In the genomic region with DNA sequence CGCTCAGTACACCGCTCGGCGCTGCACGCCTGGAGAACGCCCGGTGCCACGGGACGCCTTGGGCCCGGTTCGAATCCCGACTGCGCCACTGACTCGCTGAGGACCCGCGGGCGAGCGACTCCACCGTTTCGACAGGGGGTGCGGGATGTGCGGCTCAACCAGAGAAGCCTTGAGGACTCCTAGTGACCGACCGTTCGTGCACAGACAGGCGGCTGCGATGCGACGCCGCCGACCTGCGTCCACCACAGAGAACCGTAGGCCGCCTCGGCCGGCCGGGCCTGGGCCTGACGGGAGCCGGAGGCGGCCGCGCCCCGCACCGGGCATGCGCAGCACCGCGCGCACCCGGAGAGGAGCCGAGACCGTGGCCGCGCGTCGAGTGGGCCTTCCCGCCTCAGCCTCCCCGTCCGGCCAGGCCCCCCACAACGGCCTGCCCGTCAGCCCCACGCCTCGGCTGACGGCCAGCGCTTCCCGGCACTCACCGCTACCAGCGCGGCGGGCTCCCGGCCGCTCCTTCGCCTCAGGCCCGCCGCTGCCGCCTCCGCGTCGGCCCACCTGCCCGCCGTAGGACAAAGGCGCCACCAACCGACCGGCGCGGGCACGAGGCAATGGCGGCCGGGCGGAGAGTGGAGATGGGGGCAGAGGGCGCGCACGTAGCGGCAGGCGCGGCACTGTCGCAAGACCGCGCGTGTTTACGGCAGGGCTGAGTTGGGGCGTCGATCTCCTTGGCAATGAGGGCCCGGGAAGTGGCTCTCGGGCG, we compare ENCODE assay signal across 1 cellular context.
A peak's percentile ranks its signal among the peaks of the same experiment; 100 is the strongest.
TF ChIP-seq lines count a peak whose summit lies in the region.

A gene (minus strand): TSS at position 625 of the 757 bp plus-strand sequence. CDS start 10,538 bp downstream, outside the sequence.

TF ChIP-seq in K562, 482 proteins besides CTCF, POLR2A, EP300 and RAD21 (continued from another document and continues in another):
- TF ChIP-seq, protein P1, sequence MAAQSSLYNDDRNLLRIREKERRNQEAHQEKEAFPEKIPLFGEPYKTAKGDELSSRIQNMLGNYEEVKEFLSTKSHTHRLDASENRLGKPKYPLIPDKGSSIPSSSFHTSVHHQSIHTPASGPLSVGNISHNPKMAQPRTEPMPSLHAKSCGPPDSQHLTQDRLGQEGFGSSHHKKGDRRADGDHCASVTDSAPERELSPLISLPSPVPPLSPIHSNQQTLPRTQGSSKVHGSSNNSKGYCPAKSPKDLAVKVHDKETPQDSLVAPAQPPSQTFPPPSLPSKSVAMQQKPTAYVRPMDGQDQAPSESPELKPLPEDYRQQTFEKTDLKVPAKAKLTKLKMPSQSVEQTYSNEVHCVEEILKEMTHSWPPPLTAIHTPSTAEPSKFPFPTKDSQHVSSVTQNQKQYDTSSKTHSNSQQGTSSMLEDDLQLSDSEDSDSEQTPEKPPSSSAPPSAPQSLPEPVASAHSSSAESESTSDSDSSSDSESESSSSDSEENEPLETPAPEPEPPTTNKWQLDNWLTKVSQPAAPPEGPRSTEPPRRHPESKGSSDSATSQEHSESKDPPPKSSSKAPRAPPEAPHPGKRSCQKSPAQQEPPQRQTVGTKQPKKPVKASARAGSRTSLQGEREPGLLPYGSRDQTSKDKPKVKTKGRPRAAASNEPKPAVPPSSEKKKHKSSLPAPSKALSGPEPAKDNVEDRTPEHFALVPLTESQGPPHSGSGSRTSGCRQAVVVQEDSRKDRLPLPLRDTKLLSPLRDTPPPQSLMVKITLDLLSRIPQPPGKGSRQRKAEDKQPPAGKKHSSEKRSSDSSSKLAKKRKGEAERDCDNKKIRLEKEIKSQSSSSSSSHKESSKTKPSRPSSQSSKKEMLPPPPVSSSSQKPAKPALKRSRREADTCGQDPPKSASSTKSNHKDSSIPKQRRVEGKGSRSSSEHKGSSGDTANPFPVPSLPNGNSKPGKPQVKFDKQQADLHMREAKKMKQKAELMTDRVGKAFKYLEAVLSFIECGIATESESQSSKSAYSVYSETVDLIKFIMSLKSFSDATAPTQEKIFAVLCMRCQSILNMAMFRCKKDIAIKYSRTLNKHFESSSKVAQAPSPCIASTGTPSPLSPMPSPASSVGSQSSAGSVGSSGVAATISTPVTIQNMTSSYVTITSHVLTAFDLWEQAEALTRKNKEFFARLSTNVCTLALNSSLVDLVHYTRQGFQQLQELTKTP (IDR thresholded peaks at IDR 0.05; ENCODE audit: low read depth in 1 of 2, partially characterized antibody in 2 of 2) = no peak
- TF ChIP-seq FIP1L1 (IDR thresholded peaks at IDR 0.05; ENCODE audit: low read depth, low read length, poor library complexity, severe bottlenecking) (peak; percentile 91), ZNF384 (IDR thresholded peaks at IDR 0.05; ENCODE audit: low read depth, low read length) (0 out of 2 replicates have a peak, but pooled peaks have one; percentile 3), ZBTB1 (CRISPR knock-in tag; IDR thresholded peaks at IDR 0.05; ENCODE audit: borderline replicate concordance, low read depth) (peak; percentile 75; the same call in 1 of the 2 replicates), YY1 (IDR thresholded peaks at IDR 0.05; ENCODE audit: borderline replicate concordance in 1 of 3, control insufficient read depth in 1 of 3, extremely low read depth in 1 of 3, insufficient read depth in 3 of 3, insufficient read length in 1 of 3, insufficient replicate concordance in 2 of 3, low read depth in 1 of 3, low read length in 2 of 3) (peak; percentile 89 to 98 (median 97)), STAT5B (CRISPR knock-in tag; IDR thresholded peaks at IDR 0.05) (no peak), CCNT2 (IDR thresholded peaks at IDR 0.05; ENCODE audit: borderline replicate concordance, extremely low read depth, insufficient read length, low read depth, low read length) (peak; percentile 52), ZNF778 (CRISPR knock-in tag; IDR thresholded peaks at IDR 0.05) (no peak), SIX5 (IDR thresholded peaks at IDR 0.05; ENCODE audit: borderline replicate concordance in 1 of 2, insufficient read depth in 1 of 2, low read depth in 1 of 2, low read length in 2 of 2) (no peak), ZNF408 (CRISPR knock-in tag; IDR thresholded peaks at IDR 0.05; ENCODE audit: low read depth) (no peak), ASH1L (IDR thresholded peaks at IDR 0.05; ENCODE audit: borderline replicate concordance, low read depth, partially characterized antibody) (no peak), FOXK1 (CRISPR knock-in tag; IDR thresholded peaks at IDR 0.05; ENCODE audit: borderline replicate concordance) (no peak; the same call in 1 of the 2 replicates), FOXM1 (IDR thresholded peaks at IDR 0.05; ENCODE audit: low read depth) (no peak), FOXM1 (CRISPR knock-in tag; IDR thresholded peaks at IDR 0.05; ENCODE audit: low read depth) (peak; percentile 66; the same call in 1 of the 2 replicates), CC2D1A (IDR thresholded peaks at IDR 0.05) (no peak), CSDE1 (IDR thresholded peaks at IDR 0.05) (peak in 1 of 2 experiments; percentile 94; a peak in 1 of 4 replicates), KLF13 (tag; IDR thresholded peaks at IDR 0.05; ENCODE audit: borderline replicate concordance, low read depth) (0 out of 2 replicates have a peak, but pooled peaks have one; percentile 33), NFE2L1 (tag; IDR thresholded peaks at IDR 0.05; ENCODE audit: borderline replicate concordance, low read depth) (no peak), JUN (IDR thresholded peaks at IDR 0.05; ENCODE audit: borderline replicate concordance, low read depth, low read length) (0 out of 2 replicates have a peak, but pooled peaks have one; percentile 18), JUN (CRISPR knock-in tag; IDR thresholded peaks at IDR 0.05; ENCODE audit: borderline replicate concordance) (peak; percentile 90; the same call in 1 of the 2 replicates), CXXC5 (CRISPR knock-in tag; IDR thresholded peaks at IDR 0.05) (peak; percentile 87), XRCC5 (IDR thresholded peaks at IDR 0.05; ENCODE audit: low read depth, low read length) (peak; percentile 53; the same call in 1 of the 2 replicates), PURB (CRISPR knock-in tag; IDR thresholded peaks at IDR 0.05; ENCODE audit: low read depth) (no peak), FOXJ2 (tag; IDR thresholded peaks at IDR 0.05) (peak; percentile 88), ZKSCAN1 (IDR thresholded peaks at IDR 0.05; ENCODE audit: low read depth, low read length) (no peak)
- TF ChIP-seq, protein P2, sequence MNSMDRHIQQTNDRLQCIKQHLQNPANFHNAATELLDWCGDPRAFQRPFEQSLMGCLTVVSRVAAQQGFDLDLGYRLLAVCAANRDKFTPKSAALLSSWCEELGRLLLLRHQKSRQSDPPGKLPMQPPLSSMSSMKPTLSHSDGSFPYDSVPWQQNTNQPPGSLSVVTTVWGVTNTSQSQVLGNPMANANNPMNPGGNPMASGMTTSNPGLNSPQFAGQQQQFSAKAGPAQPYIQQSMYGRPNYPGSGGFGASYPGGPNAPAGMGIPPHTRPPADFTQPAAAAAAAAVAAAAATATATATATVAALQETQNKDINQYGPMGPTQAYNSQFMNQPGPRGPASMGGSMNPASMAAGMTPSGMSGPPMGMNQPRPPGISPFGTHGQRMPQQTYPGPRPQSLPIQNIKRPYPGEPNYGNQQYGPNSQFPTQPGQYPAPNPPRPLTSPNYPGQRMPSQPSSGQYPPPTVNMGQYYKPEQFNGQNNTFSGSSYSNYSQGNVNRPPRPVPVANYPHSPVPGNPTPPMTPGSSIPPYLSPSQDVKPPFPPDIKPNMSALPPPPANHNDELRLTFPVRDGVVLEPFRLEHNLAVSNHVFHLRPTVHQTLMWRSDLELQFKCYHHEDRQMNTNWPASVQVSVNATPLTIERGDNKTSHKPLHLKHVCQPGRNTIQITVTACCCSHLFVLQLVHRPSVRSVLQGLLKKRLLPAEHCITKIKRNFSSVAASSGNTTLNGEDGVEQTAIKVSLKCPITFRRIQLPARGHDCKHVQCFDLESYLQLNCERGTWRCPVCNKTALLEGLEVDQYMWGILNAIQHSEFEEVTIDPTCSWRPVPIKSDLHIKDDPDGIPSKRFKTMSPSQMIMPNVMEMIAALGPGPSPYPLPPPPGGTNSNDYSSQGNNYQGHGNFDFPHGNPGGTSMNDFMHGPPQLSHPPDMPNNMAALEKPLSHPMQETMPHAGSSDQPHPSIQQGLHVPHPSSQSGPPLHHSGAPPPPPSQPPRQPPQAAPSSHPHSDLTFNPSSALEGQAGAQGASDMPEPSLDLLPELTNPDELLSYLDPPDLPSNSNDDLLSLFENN (IDR thresholded peaks at IDR 0.05; ENCODE audit: low read depth in 2 of 2, low read length in 2 of 2) = 0 out of 4 replicates have a peak, but pooled peaks of 1 of the 2 experiments have one; percentile 42
- TF ChIP-seq, protein P3, sequence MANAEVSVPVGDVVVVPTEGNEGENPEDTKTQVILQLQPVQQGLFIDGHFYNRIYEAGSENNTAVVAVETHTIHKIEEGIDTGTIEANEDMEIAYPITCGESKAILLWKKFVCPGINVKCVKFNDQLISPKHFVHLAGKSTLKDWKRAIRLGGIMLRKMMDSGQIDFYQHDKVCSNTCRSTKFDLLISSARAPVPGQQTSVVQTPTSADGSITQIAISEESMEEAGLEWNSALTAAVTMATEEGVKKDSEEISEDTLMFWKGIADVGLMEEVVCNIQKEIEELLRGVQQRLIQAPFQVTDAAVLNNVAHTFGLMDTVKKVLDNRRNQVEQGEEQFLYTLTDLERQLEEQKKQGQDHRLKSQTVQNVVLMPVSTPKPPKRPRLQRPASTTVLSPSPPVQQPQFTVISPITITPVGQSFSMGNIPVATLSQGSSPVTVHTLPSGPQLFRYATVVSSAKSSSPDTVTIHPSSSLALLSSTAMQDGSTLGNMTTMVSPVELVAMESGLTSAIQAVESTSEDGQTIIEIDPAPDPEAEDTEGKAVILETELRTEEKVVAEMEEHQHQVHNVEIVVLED (CRISPR knock-in tag; IDR thresholded peaks at IDR 0.05) = peak; percentile 95
- TF ChIP-seq, protein P4, sequence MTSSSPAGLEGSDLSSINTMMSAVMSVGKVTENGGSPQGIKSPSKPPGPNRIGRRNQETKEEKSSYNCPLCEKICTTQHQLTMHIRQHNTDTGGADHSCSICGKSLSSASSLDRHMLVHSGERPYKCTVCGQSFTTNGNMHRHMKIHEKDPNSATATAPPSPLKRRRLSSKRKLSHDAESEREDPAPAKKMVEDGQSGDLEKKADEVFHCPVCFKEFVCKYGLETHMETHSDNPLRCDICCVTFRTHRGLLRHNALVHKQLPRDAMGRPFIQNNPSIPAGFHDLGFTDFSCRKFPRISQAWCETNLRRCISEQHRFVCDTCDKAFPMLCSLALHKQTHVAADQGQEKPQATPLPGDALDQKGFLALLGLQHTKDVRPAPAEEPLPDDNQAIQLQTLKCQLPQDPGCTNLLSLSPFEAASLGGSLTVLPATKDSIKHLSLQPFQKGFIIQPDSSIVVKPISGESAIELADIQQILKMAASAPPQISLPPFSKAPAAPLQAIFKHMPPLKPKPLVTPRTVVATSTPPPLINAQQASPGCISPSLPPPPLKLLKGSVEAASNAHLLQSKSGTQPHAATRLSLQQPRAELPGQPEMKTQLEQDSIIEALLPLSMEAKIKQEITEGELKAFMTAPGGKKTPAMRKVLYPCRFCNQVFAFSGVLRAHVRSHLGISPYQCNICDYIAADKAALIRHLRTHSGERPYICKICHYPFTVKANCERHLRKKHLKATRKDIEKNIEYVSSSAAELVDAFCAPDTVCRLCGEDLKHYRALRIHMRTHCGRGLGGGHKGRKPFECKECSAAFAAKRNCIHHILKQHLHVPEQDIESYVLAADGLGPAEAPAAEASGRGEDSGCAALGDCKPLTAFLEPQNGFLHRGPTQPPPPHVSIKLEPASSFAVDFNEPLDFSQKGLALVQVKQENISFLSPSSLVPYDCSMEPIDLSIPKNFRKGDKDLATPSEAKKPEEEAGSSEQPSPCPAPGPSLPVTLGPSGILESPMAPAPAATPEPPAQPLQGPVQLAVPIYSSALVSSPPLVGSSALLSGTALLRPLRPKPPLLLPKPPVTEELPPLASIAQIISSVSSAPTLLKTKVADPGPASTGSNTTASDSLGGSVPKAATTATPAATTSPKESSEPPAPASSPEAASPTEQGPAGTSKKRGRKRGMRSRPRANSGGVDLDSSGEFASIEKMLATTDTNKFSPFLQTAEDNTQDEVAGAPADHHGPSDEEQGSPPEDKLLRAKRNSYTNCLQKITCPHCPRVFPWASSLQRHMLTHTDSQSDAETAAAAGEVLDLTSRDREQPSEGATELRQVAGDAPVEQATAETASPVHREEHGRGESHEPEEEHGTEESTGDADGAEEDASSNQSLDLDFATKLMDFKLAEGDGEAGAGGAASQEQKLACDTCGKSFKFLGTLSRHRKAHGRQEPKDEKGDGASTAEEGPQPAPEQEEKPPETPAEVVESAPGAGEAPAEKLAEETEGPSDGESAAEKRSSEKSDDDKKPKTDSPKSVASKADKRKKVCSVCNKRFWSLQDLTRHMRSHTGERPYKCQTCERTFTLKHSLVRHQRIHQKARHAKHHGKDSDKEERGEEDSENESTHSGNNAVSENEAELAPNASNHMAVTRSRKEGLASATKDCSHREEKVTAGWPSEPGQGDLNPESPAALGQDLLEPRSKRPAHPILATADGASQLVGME (CRISPR knock-in tag; IDR thresholded peaks at IDR 0.05) = 0 out of 2 replicates have a peak, but pooled peaks have one; percentile 14
- TF ChIP-seq, protein P5, sequence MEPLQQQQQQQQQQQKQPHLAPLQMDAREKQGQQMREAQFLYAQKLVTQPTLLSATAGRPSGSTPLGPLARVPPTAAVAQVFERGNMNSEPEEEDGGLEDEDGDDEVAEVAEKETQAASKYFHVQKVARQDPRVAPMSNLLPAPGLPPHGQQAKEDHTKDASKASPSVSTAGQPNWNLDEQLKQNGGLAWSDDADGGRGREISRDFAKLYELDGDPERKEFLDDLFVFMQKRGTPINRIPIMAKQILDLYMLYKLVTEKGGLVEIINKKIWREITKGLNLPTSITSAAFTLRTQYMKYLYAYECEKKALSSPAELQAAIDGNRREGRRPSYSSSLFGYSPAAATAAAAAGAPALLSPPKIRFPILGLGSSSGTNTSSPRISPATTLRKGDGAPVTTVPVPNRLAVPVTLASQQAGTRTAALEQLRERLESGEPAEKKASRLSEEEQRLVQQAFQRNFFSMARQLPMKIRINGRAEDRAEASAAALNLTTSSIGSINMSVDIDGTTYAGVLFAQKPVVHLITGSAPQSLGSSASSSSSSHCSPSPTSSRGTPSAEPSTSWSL (CRISPR knock-in tag; IDR thresholded peaks at IDR 0.05; ENCODE audit: borderline replicate concordance) = no peak
- TF ChIP-seq, protein P6, sequence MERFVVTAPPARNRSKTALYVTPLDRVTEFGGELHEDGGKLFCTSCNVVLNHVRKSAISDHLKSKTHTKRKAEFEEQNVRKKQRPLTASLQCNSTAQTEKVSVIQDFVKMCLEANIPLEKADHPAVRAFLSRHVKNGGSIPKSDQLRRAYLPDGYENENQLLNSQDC (CRISPR knock-in tag; IDR thresholded peaks at IDR 0.05) = no peak
- TF ChIP-seq, protein P7, sequence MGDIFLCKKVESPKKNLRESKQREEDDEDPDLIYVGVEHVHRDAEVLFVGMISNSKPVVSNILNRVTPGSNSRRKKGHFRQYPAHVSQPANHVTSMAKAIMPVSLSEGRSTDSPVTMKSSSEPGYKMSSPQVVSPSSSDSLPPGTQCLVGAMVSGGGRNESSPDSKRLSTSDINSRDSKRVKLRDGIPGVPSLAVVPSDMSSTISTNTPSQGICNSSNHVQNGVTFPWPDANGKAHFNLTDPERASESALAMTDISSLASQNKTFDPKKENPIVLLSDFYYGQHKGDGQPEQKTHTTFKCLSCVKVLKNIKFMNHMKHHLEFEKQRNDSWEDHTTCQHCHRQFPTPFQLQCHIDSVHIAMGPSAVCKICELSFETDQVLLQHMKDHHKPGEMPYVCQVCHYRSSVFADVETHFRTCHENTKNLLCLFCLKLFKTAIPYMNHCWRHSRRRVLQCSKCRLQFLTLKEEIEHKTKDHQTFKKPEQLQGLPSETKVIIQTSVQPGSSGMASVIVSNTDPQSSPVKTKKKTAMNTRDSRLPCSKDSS (IDR thresholded peaks at IDR 0.05; ENCODE audit: low read depth, partially characterized antibody) = no peak
- TF ChIP-seq, protein P8, sequence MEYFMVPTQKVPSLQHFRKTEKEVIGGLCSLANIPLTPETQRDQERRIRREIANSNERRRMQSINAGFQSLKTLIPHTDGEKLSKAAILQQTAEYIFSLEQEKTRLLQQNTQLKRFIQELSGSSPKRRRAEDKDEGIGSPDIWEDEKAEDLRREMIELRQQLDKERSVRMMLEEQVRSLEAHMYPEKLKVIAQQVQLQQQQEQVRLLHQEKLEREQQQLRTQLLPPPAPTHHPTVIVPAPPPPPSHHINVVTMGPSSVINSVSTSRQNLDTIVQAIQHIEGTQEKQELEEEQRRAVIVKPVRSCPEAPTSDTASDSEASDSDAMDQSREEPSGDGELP (CRISPR knock-in tag; IDR thresholded peaks at IDR 0.05; ENCODE audit: borderline replicate concordance) = peak; percentile 75
